8 cellular contexts compared by ENCODE assay signal in the genomic region with DNA sequence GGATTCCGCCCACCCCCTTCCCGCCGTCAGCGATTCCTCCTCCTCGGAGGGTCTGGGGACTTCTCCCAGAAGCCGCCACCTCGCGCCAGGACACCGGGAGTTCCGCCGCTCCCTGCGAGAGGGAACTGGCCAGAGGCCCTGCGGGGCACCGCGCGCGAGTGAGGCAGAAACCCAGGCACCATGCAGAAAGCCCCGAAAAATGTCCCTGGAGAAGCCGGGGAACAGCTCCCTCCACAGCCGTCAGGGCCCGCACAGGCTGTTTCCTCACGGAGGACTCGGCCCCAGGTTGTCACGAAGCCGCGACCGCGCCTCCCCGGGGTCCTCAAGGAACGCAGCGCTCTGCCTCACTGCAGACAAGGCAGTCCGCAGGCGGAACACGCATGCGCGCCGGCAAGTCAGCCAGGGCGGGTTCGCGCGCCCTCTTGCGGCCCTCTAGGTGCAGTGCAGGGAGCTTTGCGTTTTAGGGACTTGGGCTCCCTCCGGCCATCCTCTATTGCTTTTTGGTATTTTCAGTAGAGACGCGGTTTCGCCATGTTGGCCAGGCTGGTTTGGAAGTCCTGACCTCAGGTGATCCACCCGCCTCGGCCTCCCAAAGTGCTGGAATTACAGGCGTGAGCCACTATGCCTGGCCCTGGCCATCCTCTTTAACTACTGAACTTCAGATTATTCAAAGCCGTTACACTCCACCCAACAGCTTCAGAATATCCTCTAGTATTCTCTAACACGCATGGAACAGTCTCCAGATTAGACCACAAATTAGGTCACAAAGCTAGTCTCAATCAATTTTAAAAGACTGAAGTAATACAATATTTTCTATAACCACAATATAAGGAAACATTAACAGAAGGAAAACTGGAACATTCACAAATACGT. TPM values are rescaled to one million over a fixed set of nuclear protein-coding genes. Genes with fewer than 3 reads are reported as not detected.
A peak's percentile ranks its signal among the peaks of the same experiment; 100 is the strongest.
DNase-seq lines count a peak whose midpoint lies in the region; ATAC-seq and TF ChIP-seq lines count a peak whose summit lies in the region.

No MANE protein-coding gene starts in this region.

- peaks cover 4 to 22% (median 12%) of the 10 kb centered on the region in 10 experiments; a peak in 18 of 20 replicates for H3K4me1 ChIP-seq in BLaER1 treated with 17β-estradiol and CSF1 and Interleukin-3, amounts not matched to agents 10 nM and 100 nM
- H3K4me1 ChIP-seq in NT2/D1 (ENCODE audit: insufficient read depth, insufficient read length) (no peaks in the 10 kb centered on the region), mesodermal cell (ENCODE audit: control insufficient read depth, insufficient read depth, low read length, poor library complexity, severe bottlenecking) (no peaks in the 10 kb centered on the region)

- H3K9me3 ChIP-seq in BLaER1 treated with 17β-estradiol and CSF1 and Interleukin-3, amounts not matched to agents 10 nM and 100 nM (replicated peaks in 1 of 11), result peaks cover 0 to 40% (median 12%) of the 10 kb centered on the region in 11 experiments; a peak in 12 of 22 replicates
- H3K9me3 ChIP-seq in NT2/D1 (ENCODE audit: insufficient read depth, low read length) (0 out of 2 replicates have a peak, but pooled peaks cover 3% of the 10 kb centered on the region), mesodermal cell (ENCODE audit: control insufficient read depth, low read length) (no peaks in the 10 kb centered on the region)

- no peaks in the 10 kb centered on the region for H4K20me1 ChIP-seq in BLaER1 treated with 17β-estradiol and CSF1 and Interleukin-3, amounts not matched to agents 10 nM and 100 nM

- H3K27me3 ChIP-seq in BLaER1 treated with 17β-estradiol and CSF1 and Interleukin-3, amounts not matched to agents 10 nM and 100 nM, result peaks cover 15 to 34% (median 31%) of the 10 kb centered on the region in 11 experiments
- H3K27me3 ChIP-seq in NT2/D1 (ENCODE audit: insufficient read depth, insufficient read length), result peaks cover 15% of the 10 kb centered on the region

- ATAC-seq in GM19468 (IDR thresholded peaks at IDR 0.05; ENCODE audit: extremely low read depth, unreplicated experiment), result peak; percentile 60

- peak overlapping the region; percentile 55 to 74 (median 65) for H3K4me3 ChIP-seq in BLaER1 treated with 17β-estradiol and CSF1 and Interleukin-3, amounts not matched to agents 10 nM and 100 nM
- H3K4me3 ChIP-seq in NT2/D1 (ENCODE audit: insufficient read length, low read depth) (peak overlapping the region; percentile 73), mesodermal cell (ENCODE audit: extremely low read depth, insufficient read depth, low read length, poor library complexity, severe bottlenecking) (peak overlapping the region; percentile 54)

- H3K4me2 ChIP-seq in BLaER1 treated with 17β-estradiol and CSF1 and Interleukin-3, amounts not matched to agents 10 nM and 100 nM, result peak overlapping the region; percentile 86 to 100 (median 98)

- peak in 73 of 76 experiments; percentile 17 to 88 (median 72) for DNase-seq in HUDEP-2 (lab: John Stamatoyannopoulos, UW; ENCODE audit: unreplicated experiment in 76 of 76)
- peak; percentile 63 for DNase-seq in NT2/D1 (ENCODE audit: low read depth, low spot score)
- peak; percentile 83 for DNase-seq in activated CD8-positive, alpha-beta memory T cell treated with anti-CD3 and anti-CD28 coated beads, Interleukin-2, amount 50 U/mL, for 24 hours (ENCODE audit: extremely low read depth)
- DNase-seq in endothelial cell (ENCODE audit: low spot score), result peak; percentile 96
- DNase-seq in stimulated activated CD8-positive, alpha-beta memory T cell treated with anti-CD3 and anti-CD28 coated beads, Interleukin-15, amount 100 ng/mL, for 1 hour (ENCODE audit: low read depth), result peak; percentile 85

- H3K9ac ChIP-seq in BLaER1 treated with 17β-estradiol and CSF1 and Interleukin-3, amounts not matched to agents 10 nM and 100 nM, result peak overlapping the region; percentile 47 to 84 (median 70)
- H3K9ac ChIP-seq in NT2/D1 (ENCODE audit: insufficient read length, low read depth), result peak overlapping the region; percentile 70

- H3K36me3 Mint-ChIP-seq in endothelial cell (ENCODE audit: low read depth, unreplicated experiment), result no peaks in the 10 kb centered on the region

- H3K4me3 Mint-ChIP-seq in endothelial cell (ENCODE audit: unreplicated experiment), result peak overlapping the region; percentile 65

- no peaks in the 10 kb centered on the region for H3K27me3 Mint-ChIP-seq in endothelial cell (ENCODE audit: unreplicated experiment)

- 4 to 9% methylated on average over 43 to 47 of the region's 53 CpGs for WGBS in mesodermal cell (ENCODE audit: insufficient coverage in 2 of 2), 2 experiments

- no peaks in the 10 kb centered on the region for H3K4me1 Mint-ChIP-seq in endothelial cell (ENCODE audit: unreplicated experiment)

- peak; percentile 93 for TF ChIP-seq CTCF in endothelial cell (IDR thresholded peaks at IDR 0.05; ENCODE audit: unreplicated experiment)

- H3K9me3 Mint-ChIP-seq in endothelial cell (ENCODE audit: unreplicated experiment), result no peaks in the 10 kb centered on the region

- peak overlapping the region in 4 of 11 experiments; percentile 15 to 25 (median 20); a peak in 3 of 22 replicates for H3K27ac ChIP-seq in BLaER1 treated with 17β-estradiol and CSF1 and Interleukin-3, amounts not matched to agents 10 nM and 100 nM
- peak overlapping the region; percentile 37 for H3K27ac ChIP-seq in mesodermal cell (ENCODE audit: low read depth, low read length, severe bottlenecking)

- H3K27ac Mint-ChIP-seq in endothelial cell (ENCODE audit: unreplicated experiment), result no peak overlapping the region

- H3K36me3 ChIP-seq in BLaER1 treated with 17β-estradiol and CSF1 and Interleukin-3, amounts not matched to agents 10 nM and 100 nM, result no peaks in the 10 kb centered on the region
- H3K36me3 ChIP-seq in NT2/D1 (ENCODE audit: insufficient read depth, insufficient read length, low read length), result no peaks in the 10 kb centered on the region
- H3K36me3 ChIP-seq in mesodermal cell (ENCODE audit: control insufficient read depth, insufficient read depth, low read length), result no peaks in the 10 kb centered on the region

RNA-seq across cellular contexts. Expression of gene ZNF287, which starts 20.3 kb away (rescaled TPM):
- total RNA-seq in endothelial cell (ENCODE audit: unreplicated experiment), result 8.0 TPM
- 11.0 TPM for polyA plus RNA-seq in mesodermal cell (2013, experiment 1 of 2)
- 12.4 TPM for polyA plus RNA-seq in mesodermal cell (2013, experiment 2 of 2)
